Comparison of ENCODE assay signal across 8 cellular contexts in the genomic region with DNA sequence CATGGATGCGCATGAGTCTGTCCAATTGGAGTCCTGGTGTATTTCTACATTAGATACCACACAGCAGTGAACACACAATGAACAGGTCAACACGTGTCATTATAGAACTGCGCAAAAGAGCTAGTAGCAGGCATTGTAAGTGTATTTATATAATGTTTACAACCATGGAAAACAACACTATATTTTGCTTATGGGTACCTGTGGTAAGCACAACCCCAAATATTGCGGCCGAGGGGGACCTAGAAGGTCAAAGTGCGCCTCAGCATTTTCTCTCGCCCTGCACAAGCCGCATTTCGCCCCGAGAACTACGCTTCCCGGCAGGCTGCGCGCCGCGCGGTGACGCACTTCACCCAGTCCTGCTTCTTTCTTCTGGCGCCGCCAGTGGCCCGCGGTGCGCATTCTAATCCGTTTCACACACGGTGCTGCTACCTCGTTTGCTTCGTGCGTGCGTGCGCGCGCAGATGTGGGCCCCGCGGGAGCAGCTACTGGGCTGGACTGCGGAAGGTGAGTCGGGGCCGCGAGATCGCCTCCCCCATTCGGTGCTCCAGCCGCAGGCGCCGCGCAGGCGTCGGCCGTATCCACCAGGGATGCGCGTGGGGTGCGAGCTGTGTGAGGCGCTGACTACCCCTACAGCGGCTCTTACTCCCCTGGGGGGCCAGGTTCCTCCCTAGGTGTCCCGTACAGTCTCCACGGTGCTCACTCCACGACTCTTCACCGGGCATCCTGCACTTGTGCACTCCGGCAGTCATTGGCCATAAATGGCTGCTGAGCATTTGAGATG. TPM values are rescaled to one million over a fixed set of nuclear protein-coding genes. Genes with fewer than 3 reads are reported as not detected.
DNase-seq lines count a peak whose midpoint lies in the region; ATAC-seq and TF ChIP-seq lines count a peak whose summit lies in the region.

ZNF589 (plus strand) TSS at position 394 of the 781 bp plus-strand sequence; CDS start at position 462, 68 bp downstream.

- no peaks in the 10 kb centered on the region for H3K9me2 ChIP-seq in OCI-LY7 (ENCODE audit: insufficient read depth, low read length)

- POLR2A ChIA-PET in OCI-LY7 (lab: Charles Lee) = interaction anchor here (0.7 to 1.3 kb wide), 8 partner anchors 8 to 425 kb away, joined by 3 to 9 read pairs (median 5); partner anchors contain the start of genes CAMP, CCDC51, CDC25A and TMA7

- BruUV-seq in OCI-LY7 (replicated peaks; lab: Mats Ljungman, UMichigan) = no TSS peak

- H3K36me3 ChIP-seq in OCI-LY7 (ENCODE audit: insufficient read depth, low read length) (peaks cover 28% of the 10 kb centered on the region), mucosa of stomach (ENCODE audit: control insufficient read depth, insufficient read depth, low read length) (no peaks in the 10 kb centered on the region)

- peak within 1 kb of the TSS; percentile 80 for H3K27ac ChIP-seq in OCI-LY7 (ENCODE audit: low read depth, low read length, poor library complexity, severe bottlenecking)

- peak within 1 kb of the TSS; percentile 95 for H2AFZ ChIP-seq in OCI-LY7 (ENCODE audit: low read length)

- ATAC-seq in GM21515 (IDR thresholded peaks at IDR 0.05; ENCODE audit: unreplicated experiment) = peak; percentile 91

- H3K4me1 ChIP-seq in OCI-LY7 (ENCODE audit: insufficient read depth, low read length, poor library complexity, severe bottlenecking) (peaks cover 36% of the 10 kb centered on the region), mucosa of stomach (ENCODE audit: control insufficient read depth, insufficient read depth, low read length) (peaks cover 3% of the 10 kb centered on the region)

- H3K9ac ChIP-seq in mucosa of stomach (ENCODE audit: low read length) = peak within 1 kb of the TSS; percentile 81

- 0 out of 2 replicates have a peak, but pooled peaks cover 4% of the 10 kb centered on the region for H4K20me1 ChIP-seq in OCI-LY7 (ENCODE audit: insufficient read depth, low read length)

- DNase-seq in DMS 273 treated with DMSO at 0.1 percent for 48 hours (lab: John Stamatoyannopoulos, UW) (peak; percentile 75), HuH-7 (ENCODE audit: low spot score) (peak; percentile 97), OCI-LY7 (ENCODE audit: low spot score) (peak; percentile 97), activated T-cell treated with anti-CD3 and anti-CD28 coated beads for 24 hours (ENCODE audit: low read depth) (peak; percentile 93), epithelial cell of proximal tubule (ENCODE audit: low read depth) (no peak)
- DNase-seq in stimulated activated CD8-positive, alpha-beta memory T cell treated with anti-CD3 and anti-CD28 coated beads, Interleukin-7, amount 100 ng/mL, for 24 hours (ENCODE audit: low read depth) = peak; percentile 94

- H3K27me3 ChIP-seq in mucosa of stomach (ENCODE audit: control insufficient read depth, insufficient read depth, low read length) = no peaks in the 10 kb centered on the region

- H3K4me3 ChIP-seq in OCI-LY7 (ENCODE audit: low read depth, low read length, poor library complexity, severe bottlenecking) (peak within 1 kb of the TSS; percentile 88), epithelial cell of proximal tubule (ENCODE audit: low read depth, low read length) (peak within 1 kb of the TSS; percentile 81), mucosa of stomach (ENCODE audit: low read length) (peak within 1 kb of the TSS; percentile 69)

- H3K9me3 ChIP-seq in OCI-LY7 (ENCODE audit: low read length) (no peaks in the 10 kb centered on the region), mucosa of stomach (ENCODE audit: control insufficient read depth, low read length) (no peaks in the 10 kb centered on the region)

- intact Hi-C loops in OCI-LY7 (cut with micrococcal nuclease; ENCODE audit: unreplicated experiment) = loop anchor here (1.0 to 2.0 kb wide), 3 partner anchors 18 to 60 kb away; partner anchors contain the start of genes CAMP, CDC25A and NME6

- TF ChIP-seq CTCF in OCI-LY7 (conservative IDR thresholded peaks at IDR 0.05; ENCODE audit: low read length) = peak; percentile 66
- TF ChIP-seq CTCF in epithelial cell of proximal tubule (conservative IDR thresholded peaks at IDR 0.05; ENCODE audit: low read depth, low read length) = peak; percentile 29

- H3K79me2 ChIP-seq in OCI-LY7 (ENCODE audit: insufficient read depth, low read depth, low read length) = peaks cover 48% of the 10 kb centered on the region

- H3K4me2 ChIP-seq in OCI-LY7 (ENCODE audit: low read length) = peak within 1 kb of the TSS; percentile 79

- CTCF ChIA-PET in OCI-LY7 (lab: Charles Lee; ENCODE audit: unreplicated experiment) = interaction anchor here (1.6 kb wide), 1 partner anchor 196 kb away, joined by 6 read pairs; no protein-coding TSS in a partner anchor

RNA-seq across cellular contexts. Expression of gene ZNF589, which starts in this region (rescaled TPM):
- 61.4 and 62.4 TPM in 2 replicates for total RNA-seq in OCI-LY7 (2014; rRNA removed; shearing (Covaris generic))
- total RNA-seq in OCI-LY7 (2022) = 82.0 and 83.5 TPM in 2 replicates
- 3.8 and 4.6 TPM in 2 replicates for total RNA-seq in epithelial cell of proximal tubule

Comparison
In these comparisons a context has a peak if more than half of its experiments do, and no peak if none do; other contexts are left out.
1. RNA of gene ZNF589 (total RNA-seq): 61.4 to 83.5 TPM in OCI-LY7; 3.8 to 4.6 TPM in epithelial cell of proximal tubule; every median in the first group is over 10 times any median in the second.
2. Peak in every context shown above with its lines, with median percentiles within 50 percentile points of each other: H3K4me3 ChIP-seq.